In the genomic region with DNA sequence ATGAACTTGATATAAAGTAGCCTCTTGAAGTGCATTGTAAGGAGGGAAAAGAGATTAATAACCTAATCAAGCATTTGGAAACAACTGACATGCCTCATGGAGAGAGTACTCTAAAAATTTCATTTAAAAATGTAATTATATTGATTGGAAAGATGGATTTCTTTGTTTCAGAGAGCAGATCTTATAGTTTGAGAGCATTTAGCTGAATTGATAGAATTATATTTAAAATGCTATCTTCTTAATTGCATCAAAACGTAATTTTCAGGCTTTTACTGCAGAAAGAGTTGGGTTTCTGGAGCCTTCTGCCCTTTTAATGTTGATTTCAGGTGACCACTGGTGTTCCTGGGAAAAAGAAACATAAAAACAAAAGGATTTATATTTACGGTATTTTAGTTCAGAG, we compare ENCODE assay signal across 1 cellular context.
TF ChIP-seq lines count a peak whose summit lies in the region.

No MANE protein-coding gene starts in this region.

TF ChIP-seq in SK-N-SH treated with all-trans-retinoic acid at 6 μM for 48 hours, 23 proteins besides CTCF, POLR2A, EP300 and RAD21 (continued from another document):
- TF ChIP-seq, protein P1, sequence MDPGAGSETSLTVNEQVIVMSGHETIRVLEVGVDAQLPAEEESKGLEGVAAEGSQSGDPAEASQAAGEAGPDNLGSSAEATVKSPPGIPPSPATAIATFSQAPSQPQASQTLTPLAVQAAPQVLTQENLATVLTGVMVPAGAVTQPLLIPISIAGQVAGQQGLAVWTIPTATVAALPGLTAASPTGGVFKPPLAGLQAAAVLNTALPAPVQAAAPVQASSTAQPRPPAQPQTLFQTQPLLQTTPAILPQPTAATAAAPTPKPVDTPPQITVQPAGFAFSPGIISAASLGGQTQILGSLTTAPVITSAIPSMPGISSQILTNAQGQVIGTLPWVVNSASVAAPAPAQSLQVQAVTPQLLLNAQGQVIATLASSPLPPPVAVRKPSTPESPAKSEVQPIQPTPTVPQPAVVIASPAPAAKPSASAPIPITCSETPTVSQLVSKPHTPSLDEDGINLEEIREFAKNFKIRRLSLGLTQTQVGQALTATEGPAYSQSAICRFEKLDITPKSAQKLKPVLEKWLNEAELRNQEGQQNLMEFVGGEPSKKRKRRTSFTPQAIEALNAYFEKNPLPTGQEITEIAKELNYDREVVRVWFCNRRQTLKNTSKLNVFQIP (CRISPR knock-in tag; IDR thresholded peaks at IDR 0.05; ENCODE audit: borderline replicate concordance, low read depth), result no peak; the same call in 1 of the 2 replicates
- no peak for TF ChIP-seq PPARA (CRISPR knock-in tag; IDR thresholded peaks at IDR 0.05; ENCODE audit: borderline replicate concordance)
- TF ChIP-seq ESRRG (CRISPR knock-in tag; IDR thresholded peaks at IDR 0.05), result peak; percentile 80
- 0 out of 2 replicates have a peak, but pooled peaks have one; percentile 16 for TF ChIP-seq ZNF565 (CRISPR knock-in tag; conservative IDR thresholded peaks at IDR 0.05; ENCODE audit: low read depth)
- TF ChIP-seq, protein P2, sequence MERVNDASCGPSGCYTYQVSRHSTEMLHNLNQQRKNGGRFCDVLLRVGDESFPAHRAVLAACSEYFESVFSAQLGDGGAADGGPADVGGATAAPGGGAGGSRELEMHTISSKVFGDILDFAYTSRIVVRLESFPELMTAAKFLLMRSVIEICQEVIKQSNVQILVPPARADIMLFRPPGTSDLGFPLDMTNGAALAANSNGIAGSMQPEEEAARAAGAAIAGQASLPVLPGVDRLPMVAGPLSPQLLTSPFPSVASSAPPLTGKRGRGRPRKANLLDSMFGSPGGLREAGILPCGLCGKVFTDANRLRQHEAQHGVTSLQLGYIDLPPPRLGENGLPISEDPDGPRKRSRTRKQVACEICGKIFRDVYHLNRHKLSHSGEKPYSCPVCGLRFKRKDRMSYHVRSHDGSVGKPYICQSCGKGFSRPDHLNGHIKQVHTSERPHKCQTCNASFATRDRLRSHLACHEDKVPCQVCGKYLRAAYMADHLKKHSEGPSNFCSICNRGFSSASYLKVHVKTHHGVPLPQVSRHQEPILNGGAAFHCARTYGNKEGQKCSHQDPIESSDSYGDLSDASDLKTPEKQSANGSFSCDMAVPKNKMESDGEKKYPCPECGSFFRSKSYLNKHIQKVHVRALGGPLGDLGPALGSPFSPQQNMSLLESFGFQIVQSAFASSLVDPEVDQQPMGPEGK (CRISPR knock-in tag; IDR thresholded peaks at IDR 0.05; ENCODE audit: borderline replicate concordance), result 0 out of 2 replicates have a peak, but pooled peaks have one; percentile 42
- TF ChIP-seq TOX (CRISPR knock-in tag; IDR thresholded peaks at IDR 0.05; ENCODE audit: borderline replicate concordance), result no peak
- TF ChIP-seq, protein P3, sequence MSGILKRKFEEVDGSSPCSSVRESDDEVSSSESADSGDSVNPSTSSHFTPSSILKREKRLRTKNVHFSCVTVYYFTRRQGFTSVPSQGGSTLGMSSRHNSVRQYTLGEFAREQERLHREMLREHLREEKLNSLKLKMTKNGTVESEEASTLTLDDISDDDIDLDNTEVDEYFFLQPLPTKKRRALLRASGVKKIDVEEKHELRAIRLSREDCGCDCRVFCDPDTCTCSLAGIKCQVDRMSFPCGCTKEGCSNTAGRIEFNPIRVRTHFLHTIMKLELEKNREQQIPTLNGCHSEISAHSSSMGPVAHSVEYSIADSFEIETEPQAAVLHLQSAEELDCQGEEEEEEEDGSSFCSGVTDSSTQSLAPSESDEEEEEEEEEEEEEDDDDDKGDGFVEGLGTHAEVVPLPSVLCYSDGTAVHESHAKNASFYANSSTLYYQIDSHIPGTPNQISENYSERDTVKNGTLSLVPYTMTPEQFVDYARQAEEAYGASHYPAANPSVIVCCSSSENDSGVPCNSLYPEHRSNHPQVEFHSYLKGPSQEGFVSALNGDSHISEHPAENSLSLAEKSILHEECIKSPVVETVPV (CRISPR knock-in tag; IDR thresholded peaks at IDR 0.05), result peak; percentile 93
- TF ChIP-seq, protein P4, sequence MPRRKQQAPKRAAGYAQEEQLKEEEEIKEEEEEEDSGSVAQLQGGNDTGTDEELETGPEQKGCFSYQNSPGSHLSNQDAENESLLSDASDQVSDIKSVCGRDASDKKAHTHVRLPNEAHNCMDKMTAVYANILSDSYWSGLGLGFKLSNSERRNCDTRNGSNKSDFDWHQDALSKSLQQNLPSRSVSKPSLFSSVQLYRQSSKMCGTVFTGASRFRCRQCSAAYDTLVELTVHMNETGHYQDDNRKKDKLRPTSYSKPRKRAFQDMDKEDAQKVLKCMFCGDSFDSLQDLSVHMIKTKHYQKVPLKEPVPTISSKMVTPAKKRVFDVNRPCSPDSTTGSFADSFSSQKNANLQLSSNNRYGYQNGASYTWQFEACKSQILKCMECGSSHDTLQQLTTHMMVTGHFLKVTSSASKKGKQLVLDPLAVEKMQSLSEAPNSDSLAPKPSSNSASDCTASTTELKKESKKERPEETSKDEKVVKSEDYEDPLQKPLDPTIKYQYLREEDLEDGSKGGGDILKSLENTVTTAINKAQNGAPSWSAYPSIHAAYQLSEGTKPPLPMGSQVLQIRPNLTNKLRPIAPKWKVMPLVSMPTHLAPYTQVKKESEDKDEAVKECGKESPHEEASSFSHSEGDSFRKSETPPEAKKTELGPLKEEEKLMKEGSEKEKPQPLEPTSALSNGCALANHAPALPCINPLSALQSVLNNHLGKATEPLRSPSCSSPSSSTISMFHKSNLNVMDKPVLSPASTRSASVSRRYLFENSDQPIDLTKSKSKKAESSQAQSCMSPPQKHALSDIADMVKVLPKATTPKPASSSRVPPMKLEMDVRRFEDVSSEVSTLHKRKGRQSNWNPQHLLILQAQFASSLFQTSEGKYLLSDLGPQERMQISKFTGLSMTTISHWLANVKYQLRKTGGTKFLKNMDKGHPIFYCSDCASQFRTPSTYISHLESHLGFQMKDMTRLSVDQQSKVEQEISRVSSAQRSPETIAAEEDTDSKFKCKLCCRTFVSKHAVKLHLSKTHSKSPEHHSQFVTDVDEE (CRISPR knock-in tag; IDR thresholded peaks at IDR 0.05), result peak; percentile 93
- peak; percentile 91; the same call in 1 of the 2 replicates for TF ChIP-seq GLIS3 (CRISPR knock-in tag; IDR thresholded peaks at IDR 0.05)
